Comparison of ENCODE assay signal across 1 cellular context in genomic region chr14:91113829-91114078, GRCh38.
TF ChIP-seq lines count a peak whose summit lies in the region.

Gene DGLUCY (plus strand): TSS chr14:91114073. CDS start chr14:91160295, 46,222 bp downstream.

TF ChIP-seq in GM12878, 131 proteins besides CTCF, POLR2A, EP300 and RAD21 (continued from another document and continues in another):
- TF ChIP-seq RCOR1 (conservative IDR thresholded peaks at IDR 0.05; ENCODE audit: low read depth, low read length) (no peak), NFXL1 (IDR thresholded peaks at IDR 0.05; ENCODE audit: borderline replicate concordance) (no peak), BCL11A (IDR thresholded peaks at IDR 0.05; ENCODE audit: low read depth, low read length) (no peak), TCF12 (IDR thresholded peaks at IDR 0.05; ENCODE audit: low read depth, low read length) (peak; percentile 45; the same call in 1 of the 2 replicates), ZBED1 (IDR thresholded peaks at IDR 0.05; ENCODE audit: borderline replicate concordance) (no peak), MAX (IDR thresholded peaks at IDR 0.05; ENCODE audit: low read depth, low read length) (peak; percentile 52; the same call in 1 of the 2 replicates), TCF7 (IDR thresholded peaks at IDR 0.05; ENCODE audit: borderline replicate concordance) (no peak), RB1 (IDR thresholded peaks at IDR 0.05; ENCODE audit: borderline replicate concordance) (0 out of 2 replicates have a peak, but pooled peaks have one; percentile 52), GABPA (IDR thresholded peaks at IDR 0.05; ENCODE audit: low read depth) (no peak), EZH2 (IDR thresholded peaks at IDR 0.05; ENCODE audit: borderline replicate concordance, control insufficient read depth, low read depth, low read length) (no peak), BCL3 (IDR thresholded peaks at IDR 0.05; ENCODE audit: borderline replicate concordance, insufficient read depth, low read depth, low read length, poor library complexity, severe bottlenecking) (no peak), ZNF687 (IDR thresholded peaks at IDR 0.05) (no peak), TBL1XR1 (IDR thresholded peaks at IDR 0.05; ENCODE audit: low read depth, low read length) (no peak), RAD51 (IDR thresholded peaks at IDR 0.05) (peak; percentile 4), YY1 (IDR thresholded peaks at IDR 0.05; ENCODE audit: low read depth, low read length) (no peak), PML (IDR thresholded peaks at IDR 0.05; ENCODE audit: low read length) (no peak), SIX5 (IDR thresholded peaks at IDR 0.05; ENCODE audit: low read depth, low read length, severe bottlenecking) (no peak), ZBTB4 (CRISPR knock-in tag; IDR thresholded peaks at IDR 0.05) (no peak), NKRF (conservative IDR thresholded peaks at IDR 0.05) (no peak), IRF3 (IDR thresholded peaks at IDR 0.05) (no peak), SMAD1 (IDR thresholded peaks at IDR 0.05; ENCODE audit: low read depth, partially characterized antibody) (no peak), FOXM1 (IDR thresholded peaks at IDR 0.05; ENCODE audit: low read depth, low read length) (no peak), USF1 (IDR thresholded peaks at IDR 0.05; ENCODE audit: borderline replicate concordance, extremely low read length, insufficient read depth, low read depth, low read length) (no peak), RELB (IDR thresholded peaks at IDR 0.05; ENCODE audit: low read depth) (no peak), CHD4 (IDR thresholded peaks at IDR 0.05) (no peak), NBN (IDR thresholded peaks at IDR 0.05) (no peak), LARP7 (IDR thresholded peaks at IDR 0.05) (no peak), PAX5 (IDR thresholded peaks at IDR 0.05; ENCODE audit: borderline replicate concordance, low read depth, low read length) (no peak), CREM (IDR thresholded peaks at IDR 0.05; ENCODE audit: low read depth) (no peak), MXI1 (IDR thresholded peaks at IDR 0.05; ENCODE audit: low read depth, low read length) (peak; percentile 92), BHLHE40 (IDR thresholded peaks at IDR 0.05; ENCODE audit: borderline replicate concordance in 1 of 2, low read depth in 2 of 2, low read length in 1 of 2) (peak; percentile 93 to 94), SPI1 (IDR thresholded peaks at IDR 0.05; ENCODE audit: borderline replicate concordance, insufficient read depth, low read depth, low read length) (no peak), ZBTB33 (IDR thresholded peaks at IDR 0.05) (no peak), WRNIP1 (IDR thresholded peaks at IDR 0.05; ENCODE audit: borderline replicate concordance, low read depth, low read length) (no peak), REST (IDR thresholded peaks at IDR 0.05; ENCODE audit: low read depth, low read length) (no peak), SRF (IDR thresholded peaks at IDR 0.05; ENCODE audit: low read depth in 2 of 2, low read length in 2 of 2) (no peak)
